1 cellular context compared by ENCODE assay signal in genomic region chr4:153038493-153039311, GRCh38.
TF ChIP-seq lines count a peak whose summit lies in the region.

No MANE protein-coding gene starts in this region.

TF ChIP-seq in HepG2, 621 proteins besides CTCF, POLR2A, EP300 and RAD21 (continued from another document and continues in another):
- TF ChIP-seq ARID4A (CRISPR knock-in tag; IDR thresholded peaks at IDR 0.05; ENCODE audit: borderline replicate concordance) (peak; percentile 33; the same call in 1 of the 2 replicates), HCFC1 (IDR thresholded peaks at IDR 0.05; ENCODE audit: low read depth, low read length) (no peak), GATAD2A (CRISPR knock-in tag; IDR thresholded peaks at IDR 0.05) (peak; percentile 54), ZNF552 (CRISPR knock-in tag; IDR thresholded peaks at IDR 0.05; ENCODE audit: borderline replicate concordance) (no peak), ZNF792 (CRISPR knock-in tag; IDR thresholded peaks at IDR 0.05) (peak; percentile 46; the same call in 1 of the 2 replicates), THRA (CRISPR knock-in tag; IDR thresholded peaks at IDR 0.05; ENCODE audit: borderline replicate concordance) (peak; percentile 97; the same call in 1 of the 2 replicates), NR3C1 (CRISPR knock-in tag; IDR thresholded peaks at IDR 0.05) (no peak), FOXA1 (IDR thresholded peaks at IDR 0.05) (no peak), FOXA1 (CRISPR knock-in tag; IDR thresholded peaks at IDR 0.05) (peak; percentile 80), ZNF331 (CRISPR knock-in tag; IDR thresholded peaks at IDR 0.05) (peak; percentile 27; the same call in 1 of the 2 replicates), ZFYVE20 (CRISPR knock-in tag; IDR thresholded peaks at IDR 0.05; ENCODE audit: borderline replicate concordance, low read depth) (no peak), ZNF264 (CRISPR knock-in tag; IDR thresholded peaks at IDR 0.05) (0 out of 2 replicates have a peak, but pooled peaks have one; percentile 44), CBX1 (IDR thresholded peaks at IDR 0.05; ENCODE audit: low read depth) (no peak), ATF1 (CRISPR knock-in tag; IDR thresholded peaks at IDR 0.05) (0 out of 2 replicates have a peak, but pooled peaks have one; percentile 22), HDAC2 (CRISPR knock-in tag; IDR thresholded peaks at IDR 0.05) (peak; percentile 51; the same call in 1 of the 2 replicates), FOXP4 (CRISPR knock-in tag; IDR thresholded peaks at IDR 0.05) (peak; percentile 91), ATF6 (CRISPR knock-in tag; conservative IDR thresholded peaks at IDR 0.05) (no peak), MEIS2 (CRISPR knock-in tag; IDR thresholded peaks at IDR 0.05) (peak; percentile 72; the same call in 1 of the 2 replicates), KAT8 (CRISPR knock-in tag; IDR thresholded peaks at IDR 0.05) (no peak), NONO (IDR thresholded peaks at IDR 0.05) (no peak), NONO (CRISPR knock-in tag; conservative IDR thresholded peaks at IDR 0.05) (peak; percentile 49; the same call in 1 of the 2 replicates), ZSCAN25 (CRISPR knock-in tag; IDR thresholded peaks at IDR 0.05) (0 out of 2 replicates have a peak, but pooled peaks have one; percentile 42), E2F2 (CRISPR knock-in tag; IDR thresholded peaks at IDR 0.05; ENCODE audit: borderline replicate concordance) (no peak), SALL2 (CRISPR knock-in tag; IDR thresholded peaks at IDR 0.05) (0 out of 2 replicates have a peak, but pooled peaks have one; percentile 44), ZNF615 (CRISPR knock-in tag; IDR thresholded peaks at IDR 0.05; ENCODE audit: borderline replicate concordance) (no peak), RFXANK (CRISPR knock-in tag; IDR thresholded peaks at IDR 0.05) (no peak), NAIF1 (CRISPR knock-in tag; IDR thresholded peaks at IDR 0.05; ENCODE audit: borderline replicate concordance) (peak; percentile 58; the same call in 1 of the 2 replicates), ZNF749 (CRISPR knock-in tag; IDR thresholded peaks at IDR 0.05; ENCODE audit: borderline replicate concordance) (no peak), IKZF1 (IDR thresholded peaks at IDR 0.05) (no peak), BCL6 (CRISPR knock-in tag; IDR thresholded peaks at IDR 0.05) (peak; percentile 92), JARID2 (CRISPR knock-in tag; IDR thresholded peaks at IDR 0.05; ENCODE audit: insufficient replicate concordance) (no peak), FLYWCH1 (CRISPR knock-in tag; IDR thresholded peaks at IDR 0.05) (0 out of 2 replicates have a peak, but pooled peaks have one; percentile 35), TMF1 (CRISPR knock-in tag; IDR thresholded peaks at IDR 0.05; ENCODE audit: low read depth) (no peak), ZMYM3 (CRISPR knock-in tag; IDR thresholded peaks at IDR 0.05) (peak; percentile 55; the same call in 1 of the 2 replicates), ZBTB33 (CRISPR knock-in tag; IDR thresholded peaks at IDR 0.05) (0 out of 2 replicates have a peak, but pooled peaks have one; percentile 9), ZBTB7B (CRISPR knock-in tag; IDR thresholded peaks at IDR 0.05) (no peak; the same call in 1 of the 2 replicates), ZFP36L2 (CRISPR knock-in tag; IDR thresholded peaks at IDR 0.05) (no peak), ZNF550 (CRISPR knock-in tag; IDR thresholded peaks at IDR 0.05; ENCODE audit: borderline replicate concordance) (no peak), CREB3 (CRISPR knock-in tag; IDR thresholded peaks at IDR 0.05) (no peak), ZNF674 (CRISPR knock-in tag; IDR thresholded peaks at IDR 0.05; ENCODE audit: low read depth) (no peak), ZFP90 (CRISPR knock-in tag; IDR thresholded peaks at IDR 0.05; ENCODE audit: borderline replicate concordance) (no peak), ZNF607 (CRISPR knock-in tag; IDR thresholded peaks at IDR 0.05; ENCODE audit: borderline replicate concordance) (peak; percentile 41; the same call in 1 of the 2 replicates), ZNF670 (CRISPR knock-in tag; IDR thresholded peaks at IDR 0.05; ENCODE audit: borderline replicate concordance) (peak; percentile 79), ZNF746 (CRISPR knock-in tag; IDR thresholded peaks at IDR 0.05) (no peak), ZSCAN21 (CRISPR knock-in tag; IDR thresholded peaks at IDR 0.05; ENCODE audit: borderline replicate concordance) (no peak), HIC2 (CRISPR knock-in tag; IDR thresholded peaks at IDR 0.05; ENCODE audit: low read depth) (peak; percentile 69; the same call in 1 of the 2 replicates), ZBTB14 (CRISPR knock-in tag; IDR thresholded peaks at IDR 0.05) (no peak)
